Comparison of ENCODE assay signal across 8 cellular contexts in the genomic region with DNA sequence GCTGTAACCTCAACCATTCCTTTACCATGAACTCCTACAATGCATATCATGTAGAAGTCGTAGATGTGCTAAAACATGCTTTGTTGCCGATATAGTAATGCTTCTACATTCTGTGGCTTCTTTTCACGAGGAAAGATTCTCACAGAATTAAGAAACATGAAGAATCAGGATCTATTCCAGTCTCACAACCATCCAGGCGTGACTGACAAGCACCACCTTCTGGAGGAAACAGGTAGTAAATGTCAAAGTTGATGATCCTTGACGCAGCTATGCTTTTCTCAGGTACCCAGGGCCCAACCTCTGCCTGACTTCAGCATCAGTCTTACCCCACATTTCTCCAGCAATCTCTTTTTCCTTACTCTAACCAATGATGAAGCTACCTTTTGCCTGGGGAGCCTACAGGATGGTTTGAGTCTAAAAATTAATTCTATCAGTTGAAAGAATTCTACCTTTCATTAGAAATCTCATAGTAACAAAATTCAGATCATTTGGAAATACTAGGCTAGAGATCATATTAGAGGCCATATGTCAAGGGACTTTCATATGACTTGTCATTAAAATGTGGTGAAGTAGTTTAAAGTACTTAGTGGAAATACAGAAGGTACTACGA.
DNase-seq lines count a peak whose midpoint lies in the region; ATAC-seq and TF ChIP-seq lines count a peak whose summit lies in the region.

No MANE protein-coding gene starts in this region.

- ATAC-seq in GM23338: peak; percentile 95

- no peaks in the 10 kb centered on the region for H3K27me3 Mint-ChIP-seq in GM23338 (ENCODE audit: insufficient read depth, low read depth, poor library complexity)
- H3K27me3 Mint-ChIP-seq in activated CD4-positive, alpha-beta T cell treated with anti-CD3 and anti-CD28 coated beads, Interleukin-2, amount 10 ng/mL, durations not matched to agents 24 days and 14 days: no peaks in the 10 kb centered on the region

- H2AFZ ChIP-seq in GM23338: no peak overlapping the region

- H3K79me2 ChIP-seq in GM23338 (replicated peaks; ENCODE audit: insufficient read depth): no peaks in the 10 kb centered on the region

- intact Hi-C loops in transverse colon (cut with DNase I; ENCODE audit: low total_unique reads): no loop called here
- intact Hi-C loops in activated CD4-positive, alpha-beta T cell treated with anti-CD3 and anti-CD28 coated beads, Interleukin-2, amount 10 ng/mL, durations not matched to agents 24 days and 14 days (cut with micrococcal nuclease): loop anchor here (10.0 kb wide), 1 partner anchor 1016 kb away; no protein-coding TSS in a partner anchor

- H3K4me3 ChIP-seq in GM23338 (no peak overlapping the region), fibroblast of pulmonary artery (replicated peaks; ENCODE audit: low read depth, low read length) (no peak overlapping the region), transverse colon (no peak overlapping the region)

- H3K36me3 ChIP-seq in GM23338 (ENCODE audit: insufficient read depth) (no peaks in the 10 kb centered on the region), transverse colon (no peaks in the 10 kb centered on the region)

- TF ChIP-seq POLR2A in transverse colon (IDR thresholded peaks at IDR 0.05): no peak

- no peak overlapping the region for H3K27ac ChIP-seq in GM23338 (ENCODE audit: low read depth)
- H3K27ac ChIP-seq in transverse colon: no peak overlapping the region

- H3K9me3 ChIP-seq in transverse colon: no peaks in the 10 kb centered on the region

- H3K9me3 Mint-ChIP-seq in GM23338: no peaks in the 10 kb centered on the region
- H3K9me3 Mint-ChIP-seq in activated CD4-positive, alpha-beta T cell treated with anti-CD3 and anti-CD28 coated beads, Interleukin-2, amount 10 ng/mL, durations not matched to agents 24 days and 14 days: no peaks in the 10 kb centered on the region

- H3K4me1 ChIP-seq in GM23338 (ENCODE audit: insufficient read depth) (peaks cover 6% of the 10 kb centered on the region; the same call in 1 of the 2 replicates), transverse colon (peaks cover 0 to 6% (median 2%) of the 10 kb centered on the region in 4 donors)

- in situ Hi-C loops in transverse colon (cut with MboI; ENCODE audit: low pct_ligation_motif_present in 1 of 4, low pct_unique_long_range_greater_than_20kb in 1 of 4, low sequenced_read_pairs in 3 of 4): loop anchor here in 2 of 4 donors (10.0 to 25.0 kb wide), 4 partner anchors 98 to 1023 kb away; partner anchors contain the start of gene MMADHC (in 1 of the 2)

- peaks cover 3% of the 10 kb centered on the region; the same call in 1 of the 2 replicates for H3K9me2 ChIP-seq in GM23338 (ENCODE audit: insufficient read depth)

- WGBS in transverse colon (ENCODE audit: low coverage in 1 of 2), 2 donors: 56 to 64% methylated on average over 2 to 6 of the region's 6 CpGs

- no peak for TF ChIP-seq EP300 in transverse colon (IDR thresholded peaks at IDR 0.05; ENCODE audit: low read depth)

- no peaks in the 10 kb centered on the region for H3K27me3 ChIP-seq in GM23338 (ENCODE audit: insufficient read depth)
- no peaks in the 10 kb centered on the region for H3K27me3 ChIP-seq in transverse colon

- H3K36me3 Mint-ChIP-seq in GM23338 (ENCODE audit: low read depth): no peaks in the 10 kb centered on the region
- no peaks in the 10 kb centered on the region for H3K36me3 Mint-ChIP-seq in activated CD4-positive, alpha-beta T cell treated with anti-CD3 and anti-CD28 coated beads, Interleukin-2, amount 10 ng/mL, durations not matched to agents 24 days and 14 days (ENCODE audit: low read depth)

- TF ChIP-seq CTCF in GM23338 (conservative IDR thresholded peaks at IDR 0.05; ENCODE audit: low read depth in 2 of 2): peak; percentile 71 to 88
- peak; percentile 64 for TF ChIP-seq CTCF in fibroblast of pulmonary artery (IDR thresholded peaks at IDR 0.05; ENCODE audit: low read length, missing control alignments)
- TF ChIP-seq CTCF in transverse colon (IDR thresholded peaks at IDR 0.05): peak; percentile 39 to 64 (median 49)

- no peak overlapping the region for H3K4me2 ChIP-seq in GM23338

- H4K20me1 ChIP-seq in GM23338 (replicated peaks; ENCODE audit: insufficient read depth): no peaks in the 10 kb centered on the region

- H3K4me1 Mint-ChIP-seq in GM23338: peaks cover 20% of the 10 kb centered on the region
- no peaks in the 10 kb centered on the region for H3K4me1 Mint-ChIP-seq in activated CD4-positive, alpha-beta T cell treated with anti-CD3 and anti-CD28 coated beads, Interleukin-2, amount 10 ng/mL, durations not matched to agents 24 days and 14 days

- peak; percentile 39 for DNase-seq in Daoy (ENCODE audit: low read depth)
- peak; percentile 78 for DNase-seq in GM23338 (ENCODE audit: low spot score)
- DNase-seq in NCI-H82 treated with DMSO at 0.1 percent for 48 hours (lab: John Stamatoyannopoulos, UW; ENCODE audit: unreplicated experiment): peak; percentile 28
- peak; percentile 68 for DNase-seq in fibroblast of pulmonary artery (ENCODE audit: low read depth)
- peak; percentile 16 for DNase-seq in transverse colon
- no peak for DNase-seq in UCSD-AML1 (lab: John Stamatoyannopoulos, UW; ENCODE audit: unreplicated experiment)
- DNase-seq in activated CD4-positive, alpha-beta T cell treated with anti-CD3 and anti-CD28 coated beads, Interleukin-2, amount 10 ng/mL, durations not matched to agents 24 days and 14 days: no peak
- DNase-seq in activated CD4-positive, alpha-beta T cell treated with anti-CD3 and anti-CD28 coated beads for 4 hours: no peak

- H3F3A ChIP-seq in GM23338 (replicated peaks; ENCODE audit: low read depth): no peaks in the 10 kb centered on the region

- no peak overlapping the region for H3K27ac Mint-ChIP-seq in GM23338
- no peak overlapping the region for H3K27ac Mint-ChIP-seq in activated CD4-positive, alpha-beta T cell treated with anti-CD3 and anti-CD28 coated beads, Interleukin-2, amount 10 ng/mL, durations not matched to agents 24 days and 14 days

- no peak overlapping the region for H3K4me3 Mint-ChIP-seq in GM23338
- H3K4me3 Mint-ChIP-seq in activated CD4-positive, alpha-beta T cell treated with anti-CD3 and anti-CD28 coated beads, Interleukin-2, amount 10 ng/mL, durations not matched to agents 24 days and 14 days: no peak overlapping the region

TF ChIP-seq in GM23338, 12 proteins besides CTCF, POLR2A, EP300 and RAD21 (continues in another document):
- TF ChIP-seq EZH2phosphoT487 (IDR thresholded peaks at IDR 0.05; ENCODE audit: unreplicated experiment) (no peak), ZNF462 (CRISPR knock-in tag; IDR thresholded peaks at IDR 0.05) (no peak), POLR2AphosphoS5 (IDR thresholded peaks at IDR 0.05; ENCODE audit: low read depth) (no peak), CREB1 (CRISPR knock-in tag; IDR thresholded peaks at IDR 0.05; ENCODE audit: low read depth) (no peak)

Comparison
In these comparisons a context has a peak if more than half of its experiments do, and no peak if none do; other contexts are left out.
1. DNase-seq: peak in Daoy (single experiment), GM23338 (single experiment), NCI-H82 treated with DMSO at 0.1 percent for 48 hours (single experiment), fibroblast of pulmonary artery (single experiment) and transverse colon (single experiment); none in UCSD-AML1 (single experiment), activated CD4-positive, alpha-beta T cell treated with anti-CD3 and anti-CD28 coated beads, Interleukin-2, amount 10 ng/mL, durations not matched to agents 24 days and 14 days (single experiment) and activated CD4-positive, alpha-beta T cell treated with anti-CD3 and anti-CD28 coated beads for 4 hours (0 of 2).
2. Peak in every context shown above with its lines, with median percentiles within 50 percentile points of each other: CTCF ChIP-seq.